In the genomic region with DNA sequence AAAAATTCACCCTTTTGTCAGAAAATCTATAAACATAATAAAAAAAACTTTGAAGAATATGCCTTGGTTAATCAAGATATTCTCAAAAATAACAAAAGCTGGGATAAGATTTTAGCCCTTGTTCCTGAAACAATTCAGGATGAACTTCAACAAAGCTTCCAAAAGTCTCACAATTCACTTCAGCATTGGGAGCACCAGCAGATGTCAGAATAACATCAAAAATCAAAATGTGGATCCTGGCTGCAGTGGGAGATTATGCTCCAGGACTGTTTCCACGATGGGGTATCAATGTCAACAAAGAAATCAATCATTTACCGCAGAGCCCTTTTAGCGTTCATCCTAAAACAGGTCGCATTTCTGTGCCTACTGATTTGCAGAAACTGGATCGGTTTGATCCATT, we compare ENCODE assay signal across 20 cellular contexts. TPM values are rescaled to one million over a fixed set of nuclear protein-coding genes. Genes with fewer than 3 reads are reported as not detected.
"Had no signal": no experiment of that assay in that cellular context is flagged by ENCODE, and none has a peak within 500 bp of the region (broad histone marks: within the 10 kb centered on the region; RNA-seq: fewer than 3 reads in every experiment).

No MANE protein-coding gene starts in this region.

- H3K27ac Mint-ChIP-seq: activated naive CD8-positive, alpha-beta T cell; activated T-helper 1 cell treated with anti-CD3 and anti-CD28 coated beads, Interleukin-12 subunit alpha, Interleukin-12 subunit beta, Interleukin-2, Interleukin-4 antibody, amounts not matched to agents 30 ng/mL and 10 ng/mL and 1 ng/mL, durations not matched to agents 14 hours and 24 hours and 36 hours; nephron progenitor cell; progenitor cell of endocrine pancreas; stimulated activated naive CD8-positive, alpha-beta T cell treated with anti-CD3 and anti-CD28 coated beads, Interleukin-15, amount 100 ng/mL, for 72 hours; type B pancreatic cell had no signal

- H3K4me3 Mint-ChIP-seq: activated naive CD8-positive, alpha-beta T cell; activated T-helper 1 cell treated with anti-CD3 and anti-CD28 coated beads, Interleukin-12 subunit alpha, Interleukin-12 subunit beta, Interleukin-2, Interleukin-4 antibody, amounts not matched to agents 30 ng/mL and 10 ng/mL and 1 ng/mL, durations not matched to agents 14 hours and 24 hours and 36 hours; nephron progenitor cell; stimulated activated naive CD8-positive, alpha-beta T cell treated with anti-CD3 and anti-CD28 coated beads, Interleukin-15, amount 100 ng/mL, for 72 hours; type B pancreatic cell had no signal

- ATAC-seq: gastroesophageal sphincter; left colon; right cardiac atrium; stimulated activated naive CD8-positive, alpha-beta T cell treated with anti-CD3 and anti-CD28 coated beads, Interleukin-15, amount 100 ng/mL, for 72 hours had no signal

- H3K4me1 Mint-ChIP-seq: nephron progenitor cell; stimulated activated naive CD8-positive, alpha-beta T cell treated with anti-CD3 and anti-CD28 coated beads, Interleukin-15, amount 100 ng/mL, for 72 hours had no signal

- H3K27ac ChIP-seq: gastroesophageal sphincter, WERI-Rb-1 had no signal

- DNase-seq: activated CD4-positive, alpha-beta T cell treated with anti-CD3 and anti-CD28 coated beads for 1 hour; activated CD4-positive, alpha-beta T cell treated with anti-CD3 and anti-CD28 coated beads, Interleukin-2, amount 50 U/mL, for 48 hours; activated gamma-delta T cell treated with Interleukin-2 at 50 U/mL for 16 hours; left colon; mammary epithelial cell; nephron progenitor cell; occipital lobe; right cardiac atrium; small intestine; stimulated activated CD4-positive, alpha-beta T cell treated with anti-CD3 and anti-CD28 coated beads, Interleukin-15, amount 100 ng/mL, for 24 hours; stimulated activated CD4-positive, alpha-beta T cell treated with anti-CD3 and anti-CD28 coated beads, Interleukin-2, amount 100 ng/mL, for 48 hours; stimulated activated naive CD8-positive, alpha-beta T cell treated with anti-CD3 and anti-CD28 coated beads, Interleukin-15, amount 100 ng/mL, for 72 hours; SW 1271; T-helper 2 cell; WERI-Rb-1 had no signal

- H3K27me3 Mint-ChIP-seq: activated naive CD8-positive, alpha-beta T cell; progenitor cell of endocrine pancreas; stimulated activated naive CD8-positive, alpha-beta T cell treated with anti-CD3 and anti-CD28 coated beads, Interleukin-15, amount 100 ng/mL, for 72 hours; type B pancreatic cell had no signal

RNA-seq across cellular contexts. Expression of a gene that starts 35.5 kb away (rescaled TPM):
- total RNA-seq: gastroesophageal sphincter had no signal
